8 cellular contexts compared by ENCODE assay signal in genomic region chr17:80453980-80454556, GRCh38. TPM values are rescaled to one million over a fixed set of nuclear protein-coding genes. Genes with fewer than 3 reads are reported as not detected.
DNase-seq lines count a peak whose midpoint lies in the region; ATAC-seq and TF ChIP-seq lines count a peak whose summit lies in the region.

No MANE protein-coding gene starts in this region.

- CTCF ChIA-PET in activated naive CD4-positive, alpha-beta T cell treated with anti-CD3 and anti-CD28 coated beads for 36 hours (lab: Charles Lee): interaction anchor here (0.6 to 1.6 kb wide), 6 partner anchors 27 to 516 kb away, joined by 3 to 6 read pairs (median 3); no protein-coding TSS in a partner anchor

- peaks cover 47% of the 10 kb centered on the region for H3K27me3 ChIP-seq in iPS-20b (ENCODE audit: insufficient read depth, low read length)

- no peaks in the 10 kb centered on the region for H3K9me3 ChIP-seq in iPS-20b (ENCODE audit: insufficient read depth, low read depth, low read length)

- H3K9me3 Mint-ChIP-seq in activated naive CD4-positive, alpha-beta T cell treated with anti-CD3 and anti-CD28 coated beads for 36 hours: no peaks in the 10 kb centered on the region
- no peaks in the 10 kb centered on the region for H3K9me3 Mint-ChIP-seq in activated T-helper 1 cell treated with anti-CD3 and anti-CD28 coated beads, Interleukin-12 subunit alpha, Interleukin-12 subunit beta, Interleukin-2, Interleukin-4 antibody, amounts not matched to agents 30 ng/mL and 10 ng/mL and 1 ng/mL, durations not matched to agents 14 hours and 24 hours and 36 hours

- H3K36me3 ChIP-seq in iPS-20b (ENCODE audit: insufficient read depth, low read depth, low read length): no peaks in the 10 kb centered on the region

- H3K4me3 ChIP-seq in iPS-20b (ENCODE audit: low read length): peak overlapping the region; percentile 86

- in situ Hi-C loops in GM13977 (cut with MboI; ENCODE audit: low pct_unique_long_range_greater_than_20kb, low sequenced_read_pairs, unreplicated experiment): no loop called here

- TF ChIP-seq CTCF in GM13977 (IDR thresholded peaks at IDR 0.05; ENCODE audit: extremely low read depth, insufficient read depth, missing control alignments): no peak

- peaks cover 3% of the 10 kb centered on the region; the same call in 1 of the 2 replicates for H3K4me1 ChIP-seq in iPS-20b (ENCODE audit: insufficient read depth, low read length)

- peaks cover 6% of the 10 kb centered on the region for H3K27me3 Mint-ChIP-seq in activated naive CD4-positive, alpha-beta T cell treated with anti-CD3 and anti-CD28 coated beads for 36 hours (ENCODE audit: low read depth)
- peaks cover 4% of the 10 kb centered on the region for H3K27me3 Mint-ChIP-seq in activated T-helper 1 cell treated with anti-CD3 and anti-CD28 coated beads, Interleukin-12 subunit alpha, Interleukin-12 subunit beta, Interleukin-2, Interleukin-4 antibody, amounts not matched to agents 30 ng/mL and 10 ng/mL and 1 ng/mL, durations not matched to agents 14 hours and 24 hours and 36 hours (ENCODE audit: insufficient read depth)

- H3K27ac Mint-ChIP-seq in activated naive CD4-positive, alpha-beta T cell treated with anti-CD3 and anti-CD28 coated beads for 36 hours: peak overlapping the region; percentile 98
- peak overlapping the region; percentile 99 for H3K27ac Mint-ChIP-seq in activated T-helper 1 cell treated with anti-CD3 and anti-CD28 coated beads, Interleukin-12 subunit alpha, Interleukin-12 subunit beta, Interleukin-2, Interleukin-4 antibody, amounts not matched to agents 30 ng/mL and 10 ng/mL and 1 ng/mL, durations not matched to agents 14 hours and 24 hours and 36 hours

- peak; percentile 28 for DNase-seq in activated naive CD4-positive, alpha-beta T cell treated with anti-CD3 and anti-CD28 coated beads for 36 hours
- DNase-seq in activated naive CD4-positive, alpha-beta T cell (lab: John Stamatoyannopoulos, UW): no peak
- DNase-seq in activated T-helper 1 cell treated with anti-CD3 and anti-CD28 coated beads, Interleukin-12 subunit alpha, Interleukin-12 subunit beta, Interleukin-2, Interleukin-4 antibody, amounts not matched to agents 30 ng/mL and 10 ng/mL and 1 ng/mL, durations not matched to agents 14 hours and 24 hours and 36 hours (ENCODE audit: low spot score): no peak
- DNase-seq in substantia nigra (lab: John Stamatoyannopoulos, UW) (no peak), GM13977 (ENCODE audit: low spot score) (no peak)

- H3K27ac ChIP-seq in iPS-20b (ENCODE audit: low read length) (peak overlapping the region; percentile 40), substantia nigra (ENCODE audit: low read depth, low read length, poor library complexity, severe bottlenecking) (peak overlapping the region; percentile 93)

- peaks cover 18% of the 10 kb centered on the region for H3K4me1 Mint-ChIP-seq in activated naive CD4-positive, alpha-beta T cell treated with anti-CD3 and anti-CD28 coated beads for 36 hours (ENCODE audit: low read depth)
- peaks cover 45% of the 10 kb centered on the region for H3K4me1 Mint-ChIP-seq in activated T-helper 1 cell treated with anti-CD3 and anti-CD28 coated beads, Interleukin-12 subunit alpha, Interleukin-12 subunit beta, Interleukin-2, Interleukin-4 antibody, amounts not matched to agents 30 ng/mL and 10 ng/mL and 1 ng/mL, durations not matched to agents 14 hours and 24 hours and 36 hours (ENCODE audit: low read depth)

- H3K4me3 Mint-ChIP-seq in activated naive CD4-positive, alpha-beta T cell treated with anti-CD3 and anti-CD28 coated beads for 36 hours: peak overlapping the region; percentile 98
- H3K4me3 Mint-ChIP-seq in activated T-helper 1 cell treated with anti-CD3 and anti-CD28 coated beads, Interleukin-12 subunit alpha, Interleukin-12 subunit beta, Interleukin-2, Interleukin-4 antibody, amounts not matched to agents 30 ng/mL and 10 ng/mL and 1 ng/mL, durations not matched to agents 14 hours and 24 hours and 36 hours: peak overlapping the region; percentile 96

- H3K9ac ChIP-seq in iPS-20b (ENCODE audit: low read depth, low read length): peak overlapping the region; percentile 98

- peaks cover 2% of the 10 kb centered on the region for H3K36me3 Mint-ChIP-seq in activated naive CD4-positive, alpha-beta T cell treated with anti-CD3 and anti-CD28 coated beads for 36 hours (ENCODE audit: low read depth)
- no peaks in the 10 kb centered on the region for H3K36me3 Mint-ChIP-seq in activated T-helper 1 cell treated with anti-CD3 and anti-CD28 coated beads, Interleukin-12 subunit alpha, Interleukin-12 subunit beta, Interleukin-2, Interleukin-4 antibody, amounts not matched to agents 30 ng/mL and 10 ng/mL and 1 ng/mL, durations not matched to agents 14 hours and 24 hours and 36 hours (ENCODE audit: low read depth)

- intact Hi-C loops in activated naive CD4-positive, alpha-beta T cell treated with anti-CD3 and anti-CD28 coated beads for 36 hours (cut with micrococcal nuclease): loop anchor here (1.0 kb wide), 4 partner anchors 13 to 416 kb away; partner anchors contain the start of genes EIF4A3 and ENDOV
- intact Hi-C loops in activated T-helper 1 cell treated with anti-CD3 and anti-CD28 coated beads, Interleukin-12 subunit alpha, Interleukin-12 subunit beta, Interleukin-2, Interleukin-4 antibody, amounts not matched to agents 30 ng/mL and 10 ng/mL and 1 ng/mL, durations not matched to agents 14 hours and 24 hours and 36 hours (cut with micrococcal nuclease): loop anchor here (1.0 to 2.0 kb wide), 4 partner anchors 21 to 445 kb away; partner anchors contain the start of genes ENDOV and RPTOR

- ATAC-seq in GM18519 (IDR thresholded peaks at IDR 0.05; ENCODE audit: low FRiP score, unreplicated experiment) (no peak), GM19324 (IDR thresholded peaks at IDR 0.05; ENCODE audit: low FRiP score, unreplicated experiment) (no peak)

RNA-seq across cellular contexts. Expression of gene NPTX1, which starts 22.3 kb away (rescaled TPM):
- total RNA-seq in activated naive CD4-positive, alpha-beta T cell treated with anti-CD3 and anti-CD28 coated beads for 36 hours: 10 to 100 TPM; 10.4 to 10.7 TPM
- 23.4 and 24.2 TPM in 2 replicates for total RNA-seq in activated T-helper 1 cell treated with anti-CD3 and anti-CD28 coated beads, Interleukin-12 subunit alpha, Interleukin-12 subunit beta, Interleukin-2, Interleukin-4 antibody, amounts not matched to agents 30 ng/mL and 10 ng/mL and 1 ng/mL, durations not matched to agents 14 hours and 24 hours and 36 hours

RNA-seq across cellular contexts. Expression of gene ENDOV, which starts 39.1 kb away (rescaled TPM):
- total RNA-seq in activated naive CD4-positive, alpha-beta T cell treated with anti-CD3 and anti-CD28 coated beads for 36 hours: 10 to 100 TPM in 1 of 2 experiments, 1 to 10 TPM in 1; 9.0 to 11.7 TPM
- 15.6 and 16.9 TPM in 2 replicates for total RNA-seq in activated T-helper 1 cell treated with anti-CD3 and anti-CD28 coated beads, Interleukin-12 subunit alpha, Interleukin-12 subunit beta, Interleukin-2, Interleukin-4 antibody, amounts not matched to agents 30 ng/mL and 10 ng/mL and 1 ng/mL, durations not matched to agents 14 hours and 24 hours and 36 hours
